In the genomic region with DNA sequence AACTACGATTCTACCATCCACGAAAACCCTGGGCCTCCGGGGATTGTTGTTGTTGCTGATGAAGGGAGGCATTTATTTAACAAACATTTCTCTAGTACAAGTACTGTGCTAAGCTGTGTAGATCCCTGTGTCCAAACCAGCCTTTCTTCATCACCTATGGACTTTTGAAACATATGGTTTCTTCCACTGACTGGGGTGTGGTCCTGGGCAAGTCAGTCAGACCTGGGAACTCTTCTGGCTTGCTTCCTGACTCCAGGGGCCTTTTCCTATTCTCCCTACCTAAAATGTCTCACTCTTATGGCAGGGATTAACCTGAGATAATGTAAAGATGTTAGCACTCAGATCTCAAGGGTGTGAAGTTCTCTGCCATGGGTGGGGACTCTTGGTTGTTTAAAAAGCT, we compare ENCODE assay signal across 18 cellular contexts.
"Had no signal": no experiment of that assay in that cellular context is flagged by ENCODE, and none has a peak within 500 bp of the region (broad histone marks: within the 10 kb centered on the region; RNA-seq: fewer than 3 reads in every experiment).

No MANE protein-coding gene starts in this region.

- H3K4me3 Mint-ChIP-seq: central memory CD8-positive, alpha-beta T cell; effector memory CD8-positive, alpha-beta T cell; mesothelial cell of epicardium; naive thymus-derived CD4-positive, alpha-beta T cell had no signal

- H3K36me3 ChIP-seq: thoracic aorta had no signal

- H3K27ac ChIP-seq: right atrium auricular region, skin epidermis, stomach, thoracic aorta had no signal

- H3K4me3 ChIP-seq: right atrium auricular region, sigmoid colon, skin epidermis, stomach, thoracic aorta had no signal

- H3K27me3 ChIP-seq: right atrium auricular region, sigmoid colon, stomach had no signal

- H3K27ac Mint-ChIP-seq: effector memory CD8-positive, alpha-beta T cell; naive thymus-derived CD4-positive, alpha-beta T cell had no signal

- H3K36me3 Mint-ChIP-seq: naive thymus-derived CD4-positive, alpha-beta T cell had no signal

- H3K9me3 ChIP-seq: right atrium auricular region, sigmoid colon, stomach, thoracic aorta had no signal

- ATAC-seq: effector memory CD8-positive, alpha-beta T cell; naive thymus-derived CD4-positive, alpha-beta T cell had no signal

- H3K9me3 Mint-ChIP-seq: central memory CD8-positive, alpha-beta T cell; effector memory CD8-positive, alpha-beta T cell; mesothelial cell of epicardium had no signal

- DNase-seq: effector memory CD8-positive, alpha-beta T cell; erythroblast; foreskin melanocyte; head of caudate nucleus; hippocampal formation; naive thymus-derived CD4-positive, alpha-beta T cell; posterior cingulate gyrus; sigmoid colon; stimulated activated CD4-positive, alpha-beta T cell treated with anti-CD3 and anti-CD28 coated beads, Interleukin-12 subunit alpha, Interleukin-12 subunit beta, amount 100 ng/mL, for 4 hours; stimulated activated naive CD4-positive, alpha-beta T cell; stomach; substantia nigra; trophoblast cell had no signal
